Comparison of ENCODE assay signal across 20 cellular contexts in genomic region chr20:52294106-52294628, GRCh38.
DNase-seq lines count a peak whose midpoint lies in the region; ATAC-seq and TF ChIP-seq lines count a peak whose summit lies in the region.
"Had no signal": no experiment of that assay in that cellular context is flagged by ENCODE, and none has a peak within 500 bp of the region (broad histone marks: within the 10 kb centered on the region; RNA-seq: fewer than 3 reads in every experiment).

No MANE protein-coding gene starts in this region.

- H3K4me2 ChIP-seq in mammary epithelial cell (ENCODE audit: insufficient read depth, low read depth, low read length) = no peak overlapping the region
- H3K4me2 ChIP-seq: GM23338 had no signal

- no peaks in the 10 kb centered on the region for H3K36me3 ChIP-seq in mammary epithelial cell (ENCODE audit: insufficient read depth, low read length)
- H3K36me3 ChIP-seq: BE2C, HAP-1 had no signal

- in situ Hi-C loops in mammary epithelial cell (cut with MboI; ENCODE audit: low sequenced_read_pairs in 2 of 2) = no loop called here

- BruUV-seq in MCF 10A (replicated peaks; lab: Mats Ljungman, UMichigan) (no TSS peak), mammary epithelial cell (replicated peaks; lab: Mats Ljungman, UMichigan) (no TSS peak)

- dilution Hi-C loops in mammary epithelial cell (cut with HindIII; ENCODE audit: low sequenced_read_pairs) = no loop called here

- H3K9me3 Mint-ChIP-seq in MCF 10A (ENCODE audit: unreplicated experiment) (peaks cover 7% of the 10 kb centered on the region), progenitor cell of endocrine pancreas (ENCODE audit: low read depth) (peaks cover 3% of the 10 kb centered on the region)
- H3K9me3 Mint-ChIP-seq: GM23338 had no signal

- no peaks in the 10 kb centered on the region for H3K27me3 ChIP-seq in mammary epithelial cell (ENCODE audit: insufficient read depth, low read length)
- H3K27me3 ChIP-seq: BE2C had no signal

- CTCF ChIA-PET in MCF 10A (lab: Yijun Ruan, JAX) (interaction anchor here (0.7 to 3.9 kb wide), 5 partner anchors 12 to 1253 kb away, joined by 4 to 37 read pairs (median 7); no protein-coding TSS in a partner anchor), mammary epithelial cell (lab: Charles Lee; ENCODE audit: low non-redundant PET) (no interaction called here)

- peak; percentile 11 for DNase-seq in MCF 10A (ENCODE audit: unreplicated experiment)
- no peak for DNase-seq in mammary epithelial cell
- DNase-seq in amniotic epithelial cell (ENCODE audit: low read depth) = peak; percentile 9
- peak; percentile 46 for DNase-seq in fibroblast of pulmonary artery (ENCODE audit: low read depth)
- DNase-seq in Kasumi-1 (lab: John Stamatoyannopoulos, UW) = no peak
- DNase-seq in progenitor cell of endocrine pancreas (ENCODE audit: low spot score, unreplicated experiment) = no peak
- no peak for DNase-seq in inferior parietal cortex (ENCODE audit: extremely low spot score)
- DNase-seq: 8988T, ACHN, BE2C, NCI-H2029, NCI-H446, NCI-H526, NCI-H82, SHP77 had no signal

- H4K20me1 ChIP-seq in mammary epithelial cell (ENCODE audit: insufficient read depth, low read length) = no peaks in the 10 kb centered on the region

- H3K4me3 ChIP-seq in mammary epithelial cell (replicated peaks in 1 of 3; ENCODE audit: insufficient read depth in 1 of 3, low read depth in 2 of 3, low read length in 3 of 3) (no peak overlapping the region), fibroblast of pulmonary artery (replicated peaks; ENCODE audit: low read depth, low read length) (no peak overlapping the region)
- H3K4me3 ChIP-seq: GM23338, HAP-1 had no signal

- TF ChIP-seq CTCF in MCF 10A (IDR thresholded peaks at IDR 0.05; ENCODE audit: unreplicated experiment) = no peak
- no peak for TF ChIP-seq CTCF in mammary epithelial cell (conservative IDR thresholded peaks at IDR 0.05 in 1 of 2, IDR thresholded peaks at IDR 0.05 in 1 of 2; ENCODE audit: extremely low read depth in 1 of 2, insufficient read depth in 1 of 2, low read depth in 1 of 2, low read length in 2 of 2)
- no peak for TF ChIP-seq CTCF in fibroblast of pulmonary artery (IDR thresholded peaks at IDR 0.05; ENCODE audit: low read length, missing control alignments)
- no peak for TF ChIP-seq CTCF in progenitor cell of endocrine pancreas (IDR thresholded peaks at IDR 0.05; ENCODE audit: unreplicated experiment)

- no peaks in the 10 kb centered on the region for H3K4me1 ChIP-seq in mammary epithelial cell (ENCODE audit: insufficient read depth, low read length)
- H3K4me1 ChIP-seq: BE2C, HAP-1 had no signal

- no peaks in the 10 kb centered on the region for H3K79me2 ChIP-seq in mammary epithelial cell (ENCODE audit: insufficient read depth, low read length)

- no peak overlapping the region for H3K27ac Mint-ChIP-seq in MCF 10A (ENCODE audit: low read depth, unreplicated experiment)
- no peak overlapping the region for H3K27ac Mint-ChIP-seq in progenitor cell of endocrine pancreas
- H3K27ac Mint-ChIP-seq: GM23338 had no signal

- no peaks in the 10 kb centered on the region for H3K36me3 Mint-ChIP-seq in MCF 10A (ENCODE audit: insufficient read depth, unreplicated experiment)
- no peaks in the 10 kb centered on the region for H3K36me3 Mint-ChIP-seq in progenitor cell of endocrine pancreas (ENCODE audit: insufficient read depth)

- 49% methylated on average over 2 of the region's 2 CpGs for WGBS in mammary epithelial cell (ENCODE audit: low coverage, missing lambda C conversion rate)

- no peaks in the 10 kb centered on the region for H3K27me3 Mint-ChIP-seq in MCF 10A (ENCODE audit: insufficient read depth, unreplicated experiment)
- H3K27me3 Mint-ChIP-seq in progenitor cell of endocrine pancreas = no peaks in the 10 kb centered on the region

- H3K9me3 ChIP-seq in mammary epithelial cell (replicated peaks; ENCODE audit: insufficient read depth, low read length) = no peaks in the 10 kb centered on the region
- H3K9me3 ChIP-seq: BE2C, HAP-1 had no signal

- no peak overlapping the region for H2AFZ ChIP-seq in mammary epithelial cell (ENCODE audit: low read depth, low read length)
- H2AFZ ChIP-seq: GM23338 had no signal

- POLR2A ChIA-PET in MCF 10A (lab: Yijun Ruan, JAX) = no interaction called here

- no peak overlapping the region for H3K4me3 Mint-ChIP-seq in MCF 10A (ENCODE audit: unreplicated experiment)
- H3K4me3 Mint-ChIP-seq in progenitor cell of endocrine pancreas (ENCODE audit: low read depth) = no peak overlapping the region
- H3K4me3 Mint-ChIP-seq: GM23338 had no signal

- no peak for ATAC-seq in GM19023 (IDR thresholded peaks at IDR 0.05; ENCODE audit: unreplicated experiment)
- ATAC-seq: GM23338, Panc1 had no signal

- no peak overlapping the region for H3K27ac ChIP-seq in mammary epithelial cell (ENCODE audit: insufficient read depth, low read depth, low read length)
- H3K27ac ChIP-seq: RWPE1 had no signal

- no peak overlapping the region for H3K9ac ChIP-seq in mammary epithelial cell (ENCODE audit: insufficient read depth, low read length)

- H3K4me1 Mint-ChIP-seq in MCF 10A (ENCODE audit: insufficient read depth, unreplicated experiment) = no peaks in the 10 kb centered on the region
- H3K4me1 Mint-ChIP-seq in progenitor cell of endocrine pancreas (ENCODE audit: low read depth) = peaks cover 7% of the 10 kb centered on the region

- intact Hi-C loops in MCF 10A (cut with micrococcal nuclease) = no loop called here
- intact Hi-C loops in mammary epithelial cell (cut with micrococcal nuclease) = no loop called here

Comparison
In these comparisons a context has a peak if more than half of its experiments do, and no peak if none do; other contexts are left out.
1. DNase-seq: peak in MCF 10A (single experiment), amniotic epithelial cell (single experiment) and fibroblast of pulmonary artery (single experiment); none in mammary epithelial cell (single experiment), Kasumi-1 (0 of 2), progenitor cell of endocrine pancreas (single experiment) and inferior parietal cortex (single experiment).